ENCODE assay signal across 8 cellular contexts in genomic region chr20:63708301-63709148, GRCh38. TPM values are rescaled to one million over a fixed set of nuclear protein-coding genes. Genes with fewer than 3 reads are reported as not detected.
DNase-seq lines count a peak whose midpoint lies in the region; ATAC-seq and TF ChIP-seq lines count a peak whose summit lies in the region.

No MANE protein-coding gene starts in this region.

- peak overlapping the region; percentile 91 for H3K9ac ChIP-seq in fibroblast of lung (ENCODE audit: insufficient read depth, low read length)

- H3K4me3 Mint-ChIP-seq in T-helper 17 cell (peak overlapping the region; percentile 89), neural crest cell (peak overlapping the region; percentile 72)

- H3K4me3 ChIP-seq in GM12864 (ENCODE audit: low read depth, low read length) = peak overlapping the region; percentile 61
- H3K4me3 ChIP-seq in fibroblast of lung (replicated peaks in 1 of 4; ENCODE audit: control extremely low read depth in 1 of 4, insufficient read depth in 1 of 4, low read depth in 3 of 4, low read length in 4 of 4) = peak overlapping the region; percentile 64 to 89 (median 74)

- H3K4me2 ChIP-seq in fibroblast of lung (ENCODE audit: extremely low read depth, insufficient read depth, low read length) = peak overlapping the region; percentile 99

- TF ChIP-seq CTCF in GM12864 (IDR thresholded peaks at IDR 0.05; ENCODE audit: low read depth, low read length, missing control alignments) (no peak), fibroblast of lung (conservative IDR thresholded peaks at IDR 0.05 in 1 of 2, IDR thresholded peaks at IDR 0.05 in 1 of 2; ENCODE audit: low read depth in 1 of 2, low read length in 2 of 2) (no peak), neural crest cell (conservative IDR thresholded peaks at IDR 0.05) (no peak)

- no peak for DNase-seq in GM12864 (ENCODE audit: low read depth)
- no peak for DNase-seq in T-helper 17 cell
- no peak for DNase-seq in fibroblast of lung (ENCODE audit: low read depth in 2 of 2)
- DNase-seq in neural crest cell (ENCODE audit: low read depth, low spot score) = no peak
- DNase-seq in central memory CD4-positive, alpha-beta T cell = no peak

- H3K36me3 Mint-ChIP-seq in T-helper 17 cell (ENCODE audit: low read depth) (peaks cover 3% of the 10 kb centered on the region), neural crest cell (ENCODE audit: low read depth) (peaks cover 19% of the 10 kb centered on the region)

- H3K27ac Mint-ChIP-seq in T-helper 17 cell (peak overlapping the region; percentile 73), neural crest cell (ENCODE audit: unreplicated experiment) (no peak overlapping the region)

- peaks cover 62% of the 10 kb centered on the region for H3K79me2 ChIP-seq in fibroblast of lung (ENCODE audit: control insufficient read depth, insufficient read depth, low read length)

- H3K9me3 ChIP-seq in T-helper 17 cell (ENCODE audit: control insufficient read depth, low read length, poor library complexity, severe bottlenecking) = no peaks in the 10 kb centered on the region
- no peaks in the 10 kb centered on the region for H3K9me3 ChIP-seq in fibroblast of lung (ENCODE audit: control insufficient read depth, insufficient read depth, low read depth, low read length)

- ATAC-seq in HG02610 (IDR thresholded peaks at IDR 0.05; ENCODE audit: unreplicated experiment) = peak; percentile 12
- no peak for ATAC-seq in T-helper 17 cell
- ATAC-seq in GM21576 (IDR thresholded peaks at IDR 0.05; ENCODE audit: unreplicated experiment) = no peak
- no peak for ATAC-seq in GM21381 (IDR thresholded peaks at IDR 0.05; ENCODE audit: unreplicated experiment)

- H3K4me1 ChIP-seq in fibroblast of lung (ENCODE audit: control insufficient read depth, extremely low read depth, insufficient read depth, low read length) = peaks cover 9% of the 10 kb centered on the region

- H3K9me3 Mint-ChIP-seq in neural crest cell = peaks cover 4% of the 10 kb centered on the region

- H4K20me1 ChIP-seq in fibroblast of lung (ENCODE audit: control insufficient read depth, extremely low read depth, insufficient read depth, low read length) = no peaks in the 10 kb centered on the region

- peaks cover 26% of the 10 kb centered on the region for H3K4me1 Mint-ChIP-seq in T-helper 17 cell
- peaks cover 24% of the 10 kb centered on the region for H3K4me1 Mint-ChIP-seq in neural crest cell

- H3K27me3 Mint-ChIP-seq in T-helper 17 cell = no peaks in the 10 kb centered on the region
- no peaks in the 10 kb centered on the region for H3K27me3 Mint-ChIP-seq in neural crest cell (ENCODE audit: low read depth)

- no peak overlapping the region for H2AFZ ChIP-seq in fibroblast of lung (ENCODE audit: low read length)

- peaks cover 35% of the 10 kb centered on the region for H3K36me3 ChIP-seq in fibroblast of lung (ENCODE audit: control insufficient read depth, insufficient read depth, low read length)

- no peaks in the 10 kb centered on the region for H3K27me3 ChIP-seq in fibroblast of lung (ENCODE audit: control insufficient read depth, insufficient read depth, low read length)

- H3K27ac ChIP-seq in fibroblast of lung (ENCODE audit: insufficient read depth, low read length) = peak overlapping the region; percentile 80

RNA-seq across cellular contexts. Expression of gene ZGPAT, which starts 0.7 kb away (rescaled TPM):
- total RNA-seq in T-helper 17 cell (10 to 100 TPM; 35.0 to 39.8 TPM), fibroblast of lung (10.7 and 11.0 TPM in 2 replicates), neural crest cell (31.3 and 32.1 TPM in 2 replicates)
- polyA plus RNA-seq in fibroblast of lung = 7.6 and 8.7 TPM in 2 replicates
- polyA plus RNA-seq in fibroblast of lung (2012) = 13.8 and 19.0 TPM in 2 replicates
- polyA minus RNA-seq in fibroblast of lung (ENCODE audit: low replicate concordance) = 13.9 and 14.4 TPM in 2 replicates

RNA-seq across cellular contexts. Expression of gene ARFRP1, which starts 0.7 kb away (rescaled TPM):
- total RNA-seq in T-helper 17 cell (10 to 100 TPM; 44.0 to 53.2 TPM), fibroblast of lung (24.7 and 35.0 TPM in 2 replicates), neural crest cell (41.0 and 42.1 TPM in 2 replicates)
- 32.2 and 34.6 TPM in 2 replicates for polyA plus RNA-seq in fibroblast of lung
- polyA plus RNA-seq in fibroblast of lung (2012) = 36.3 and 40.1 TPM in 2 replicates
- 10.0 and 12.5 TPM in 2 replicates for polyA minus RNA-seq in fibroblast of lung (ENCODE audit: low replicate concordance)

RNA-seq across cellular contexts. Expression of gene TNFRSF6B, which starts 12.1 kb away (rescaled TPM):
- total RNA-seq in T-helper 17 cell = not detected
- total RNA-seq in fibroblast of lung = 6.7 and 35.2 TPM in 2 replicates
- polyA plus RNA-seq in fibroblast of lung = 3.8 and 5.7 TPM in 2 replicates
- polyA plus RNA-seq in fibroblast of lung (2012) = 4.9 and 14.5 TPM in 2 replicates
- 1.9 and 2.9 TPM in 2 replicates for polyA minus RNA-seq in fibroblast of lung (ENCODE audit: low replicate concordance)
- not detected in 2 replicates for total RNA-seq in neural crest cell

RNA-seq across cellular contexts. Expression of gene LIME1, which starts 27.9 kb away (rescaled TPM):
- 100 to 1,000 TPM; 156 to 179 TPM for total RNA-seq in T-helper 17 cell
- 1.5 and 3.5 TPM in 2 replicates for total RNA-seq in fibroblast of lung
- 0.68 and 0.90 TPM in 2 replicates for polyA plus RNA-seq in fibroblast of lung
- 2.1 and 2.3 TPM in 2 replicates for polyA plus RNA-seq in fibroblast of lung (2012)
- 0.41 TPM in 1 of 2 replicates, not detected in the other for polyA minus RNA-seq in fibroblast of lung (ENCODE audit: low replicate concordance)
- 16.5 and 17.6 TPM in 2 replicates for total RNA-seq in neural crest cell

RNA-seq across cellular contexts. Expression of gene SLC2A4RG, which starts 31.1 kb away (rescaled TPM):
- total RNA-seq in T-helper 17 cell (100 to 1,000 TPM in 1 of 2 donors, 10 to 100 TPM in 1; 98.1 to 103 TPM), fibroblast of lung (18.2 and 30.6 TPM in 2 replicates), neural crest cell (73.3 and 79.1 TPM in 2 replicates)
- polyA plus RNA-seq in fibroblast of lung = 17.5 and 27.1 TPM in 2 replicates
- 57.0 and 93.2 TPM in 2 replicates for polyA plus RNA-seq in fibroblast of lung (2012)
- polyA minus RNA-seq in fibroblast of lung (ENCODE audit: low replicate concordance) = 17.2 and 17.6 TPM in 2 replicates
